In the genomic region with DNA sequence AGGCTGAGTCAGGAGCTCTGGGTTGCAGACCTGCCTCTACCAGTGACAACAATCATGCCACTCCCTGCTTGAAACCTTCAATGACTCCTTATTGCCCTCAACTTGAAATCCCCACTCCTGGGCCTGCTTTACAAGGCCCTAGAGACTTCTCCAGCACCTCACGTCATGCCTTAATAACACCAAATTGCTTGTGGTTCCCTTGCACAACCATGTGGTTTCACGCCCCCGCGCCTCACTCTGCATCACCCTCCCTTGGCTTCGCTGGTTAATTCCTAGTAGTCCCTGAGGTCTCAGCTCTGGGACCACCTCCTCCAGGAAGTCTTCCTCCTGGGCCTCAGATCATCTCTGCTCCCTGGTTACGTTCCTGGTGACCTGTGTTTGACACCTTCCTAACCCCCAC, we compare ENCODE assay signal across 2 cellular contexts.
TF ChIP-seq lines count a peak whose summit lies in the region.

No MANE protein-coding gene starts in this region.

TF ChIP-seq in A549, 52 proteins besides CTCF, POLR2A, EP300 and RAD21:
- TF ChIP-seq ZNF302 (CRISPR knock-in tag; IDR thresholded peaks at IDR 0.05) (no peak), ZFP36 (IDR thresholded peaks at IDR 0.05; ENCODE audit: borderline replicate concordance, partially characterized antibody) (peak; percentile 59)

TF ChIP-seq in HCT116, 20 proteins besides CTCF, POLR2A, EP300 and RAD21:
- TF ChIP-seq POLR2AphosphoS5 (IDR thresholded peaks at IDR 0.05; ENCODE audit: low read depth, low read length) (no peak), EZH2 (IDR thresholded peaks at IDR 0.05) (no peak), ZNF274 (IDR thresholded peaks at IDR 0.05; ENCODE audit: low read depth, low read length) (no peak), TCF7L2 (IDR thresholded peaks at IDR 0.05; ENCODE audit: borderline replicate concordance, extremely low read depth, insufficient read depth, insufficient read length) (no peak), EZH2phosphoT487 (IDR thresholded peaks at IDR 0.05; ENCODE audit: borderline replicate concordance) (no peak), CEBPB (IDR thresholded peaks at IDR 0.05; ENCODE audit: low read depth) (no peak), SRF (IDR thresholded peaks at IDR 0.05; ENCODE audit: low read depth) (no peak), SIN3A (IDR thresholded peaks at IDR 0.05; ENCODE audit: low read depth) (no peak), ZFX (IDR thresholded peaks at IDR 0.05) (no peak), SP1 (IDR thresholded peaks at IDR 0.05; ENCODE audit: low read depth) (no peak), CBX3 (IDR thresholded peaks at IDR 0.05; ENCODE audit: low read depth) (no peak), YY1 (IDR thresholded peaks at IDR 0.05; ENCODE audit: extremely low read depth, insufficient replicate concordance, low read depth, low read length) (no peak), EGR1 (IDR thresholded peaks at IDR 0.05; ENCODE audit: low read depth) (no peak), ELF1 (IDR thresholded peaks at IDR 0.05; ENCODE audit: borderline replicate concordance, low read depth) (no peak), FOSL1 (IDR thresholded peaks at IDR 0.05; ENCODE audit: low read depth) (no peak), JUND (IDR thresholded peaks at IDR 0.05) (no peak)
- TF ChIP-seq, protein P1, sequence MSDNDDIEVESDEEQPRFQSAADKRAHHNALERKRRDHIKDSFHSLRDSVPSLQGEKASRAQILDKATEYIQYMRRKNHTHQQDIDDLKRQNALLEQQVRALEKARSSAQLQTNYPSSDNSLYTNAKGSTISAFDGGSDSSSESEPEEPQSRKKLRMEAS (IDR thresholded peaks at IDR 0.05), result no peak
- TF ChIP-seq, protein P2, sequence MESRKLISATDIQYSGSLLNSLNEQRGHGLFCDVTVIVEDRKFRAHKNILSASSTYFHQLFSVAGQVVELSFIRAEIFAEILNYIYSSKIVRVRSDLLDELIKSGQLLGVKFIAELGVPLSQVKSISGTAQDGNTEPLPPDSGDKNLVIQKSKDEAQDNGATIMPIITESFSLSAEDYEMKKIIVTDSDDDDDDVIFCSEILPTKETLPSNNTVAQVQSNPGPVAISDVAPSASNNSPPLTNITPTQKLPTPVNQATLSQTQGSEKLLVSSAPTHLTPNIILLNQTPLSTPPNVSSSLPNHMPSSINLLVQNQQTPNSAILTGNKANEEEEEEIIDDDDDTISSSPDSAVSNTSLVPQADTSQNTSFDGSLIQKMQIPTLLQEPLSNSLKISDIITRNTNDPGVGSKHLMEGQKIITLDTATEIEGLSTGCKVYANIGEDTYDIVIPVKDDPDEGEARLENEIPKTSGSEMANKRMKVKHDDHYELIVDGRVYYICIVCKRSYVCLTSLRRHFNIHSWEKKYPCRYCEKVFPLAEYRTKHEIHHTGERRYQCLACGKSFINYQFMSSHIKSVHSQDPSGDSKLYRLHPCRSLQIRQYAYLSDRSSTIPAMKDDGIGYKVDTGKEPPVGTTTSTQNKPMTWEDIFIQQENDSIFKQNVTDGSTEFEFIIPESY (IDR thresholded peaks at IDR 0.05; ENCODE audit: extremely low read depth, insufficient replicate concordance, low read length), result no peak
- TF ChIP-seq, protein P3, sequence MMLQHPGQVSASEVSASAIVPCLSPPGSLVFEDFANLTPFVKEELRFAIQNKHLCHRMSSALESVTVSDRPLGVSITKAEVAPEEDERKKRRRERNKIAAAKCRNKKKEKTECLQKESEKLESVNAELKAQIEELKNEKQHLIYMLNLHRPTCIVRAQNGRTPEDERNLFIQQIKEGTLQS (IDR thresholded peaks at IDR 0.05), result no peak
- TF ChIP-seq, protein P4, sequence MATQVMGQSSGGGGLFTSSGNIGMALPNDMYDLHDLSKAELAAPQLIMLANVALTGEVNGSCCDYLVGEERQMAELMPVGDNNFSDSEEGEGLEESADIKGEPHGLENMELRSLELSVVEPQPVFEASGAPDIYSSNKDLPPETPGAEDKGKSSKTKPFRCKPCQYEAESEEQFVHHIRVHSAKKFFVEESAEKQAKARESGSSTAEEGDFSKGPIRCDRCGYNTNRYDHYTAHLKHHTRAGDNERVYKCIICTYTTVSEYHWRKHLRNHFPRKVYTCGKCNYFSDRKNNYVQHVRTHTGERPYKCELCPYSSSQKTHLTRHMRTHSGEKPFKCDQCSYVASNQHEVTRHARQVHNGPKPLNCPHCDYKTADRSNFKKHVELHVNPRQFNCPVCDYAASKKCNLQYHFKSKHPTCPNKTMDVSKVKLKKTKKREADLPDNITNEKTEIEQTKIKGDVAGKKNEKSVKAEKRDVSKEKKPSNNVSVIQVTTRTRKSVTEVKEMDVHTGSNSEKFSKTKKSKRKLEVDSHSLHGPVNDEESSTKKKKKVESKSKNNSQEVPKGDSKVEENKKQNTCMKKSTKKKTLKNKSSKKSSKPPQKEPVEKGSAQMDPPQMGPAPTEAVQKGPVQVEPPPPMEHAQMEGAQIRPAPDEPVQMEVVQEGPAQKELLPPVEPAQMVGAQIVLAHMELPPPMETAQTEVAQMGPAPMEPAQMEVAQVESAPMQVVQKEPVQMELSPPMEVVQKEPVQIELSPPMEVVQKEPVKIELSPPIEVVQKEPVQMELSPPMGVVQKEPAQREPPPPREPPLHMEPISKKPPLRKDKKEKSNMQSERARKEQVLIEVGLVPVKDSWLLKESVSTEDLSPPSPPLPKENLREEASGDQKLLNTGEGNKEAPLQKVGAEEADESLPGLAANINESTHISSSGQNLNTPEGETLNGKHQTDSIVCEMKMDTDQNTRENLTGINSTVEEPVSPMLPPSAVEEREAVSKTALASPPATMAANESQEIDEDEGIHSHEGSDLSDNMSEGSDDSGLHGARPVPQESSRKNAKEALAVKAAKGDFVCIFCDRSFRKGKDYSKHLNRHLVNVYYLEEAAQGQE (IDR thresholded peaks at IDR 0.05; ENCODE audit: low read depth), result no peak
TF ChIP-seq in HCT116: peak in this region for 0.
